Comparison of ENCODE assay signal across 8 cellular contexts in the genomic region with DNA sequence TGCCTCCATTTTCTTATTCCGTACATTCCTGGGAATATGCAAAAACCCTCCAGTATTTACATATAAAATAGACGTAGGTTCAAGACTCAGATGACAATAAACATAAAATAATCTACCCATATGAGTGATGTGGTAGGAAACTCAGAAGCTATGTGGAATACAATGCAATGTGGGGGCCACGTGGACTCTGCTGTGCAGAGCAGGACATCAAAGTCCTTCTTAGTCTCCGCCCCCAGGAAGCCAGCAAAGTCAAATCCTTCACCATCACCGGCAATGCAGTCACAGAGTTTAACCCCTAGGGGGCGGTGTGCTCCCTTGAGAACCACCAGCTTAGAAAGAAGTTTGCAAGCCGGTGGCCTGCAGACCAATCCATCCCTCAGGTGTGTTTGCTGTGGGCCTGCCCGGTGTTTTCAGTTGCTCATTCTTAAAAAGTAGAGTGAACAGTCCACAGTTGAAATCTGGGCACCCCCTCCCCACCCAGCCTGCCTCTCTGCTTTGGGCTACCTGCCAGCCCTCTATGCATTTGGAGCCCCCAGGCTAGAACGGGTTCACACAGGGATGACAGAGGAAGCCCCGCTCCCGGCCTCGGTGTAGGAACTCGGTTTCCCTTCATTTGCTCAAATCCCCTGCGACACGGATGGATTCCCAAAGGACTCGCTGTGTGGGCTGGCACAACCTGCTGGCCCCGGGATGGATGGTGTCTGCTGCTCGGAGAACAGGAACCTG. TPM values are rescaled to one million over a fixed set of nuclear protein-coding genes. Genes with fewer than 3 reads are reported as not detected.
DNase-seq lines count a peak whose midpoint lies in the region; ATAC-seq and TF ChIP-seq lines count a peak whose summit lies in the region.

No MANE protein-coding gene starts in this region.

- no peak overlapping the region for H3K4me3 ChIP-seq in BLaER1

- DNase-seq in H9, result peak; percentile 86
- peak; percentile 84 for DNase-seq in NCI-H345 treated with DMSO at 0.1 percent for 48 hours (lab: John Stamatoyannopoulos, UW; ENCODE audit: unreplicated experiment)
- DNase-seq in activated CD4-positive, alpha-beta T cell treated with anti-CD3 and anti-CD28 coated beads for 24 hours (ENCODE audit: low read depth in 2 of 2), result peak; percentile 63 to 66
- DNase-seq in chondrocyte (ENCODE audit: low spot score), result no peak
- peak; percentile 97 for DNase-seq in left kidney (ENCODE audit: low read depth, low spot score)
- peak; percentile 71 to 73 for DNase-seq in stimulated activated CD4-positive, alpha-beta T cell treated with anti-CD3 and anti-CD28 coated beads, Interleukin-4, amount 100 ng/mL, for 48 hours (ENCODE audit: low read depth in 2 of 2)

- H3K23ac ChIP-seq in H9 (ENCODE audit: insufficient read length, low read depth, low read length), result no peak overlapping the region

- H2BK5ac ChIP-seq in H9 (ENCODE audit: insufficient read length, low read length), result no peak overlapping the region

- H3K4me1 ChIP-seq in BLaER1, result peaks cover 56% of the 10 kb centered on the region
- H3K4me1 ChIP-seq in H9 (ENCODE audit: insufficient read depth, low read length), result no peaks in the 10 kb centered on the region; the same call in 1 of the 2 replicates

- H3K4me1 Mint-ChIP-seq in H9 (peaks cover 18 to 20% of the 10 kb centered on the region in 2 experiments), chondrocyte (ENCODE audit: low read depth) (peaks cover 25% of the 10 kb centered on the region)

- no peak overlapping the region for H2BK12ac ChIP-seq in H9 (ENCODE audit: insufficient read length, low read depth, low read length)

- no peak overlapping the region for H3K18ac ChIP-seq in H9 (ENCODE audit: insufficient read length, low read depth, low read length)

- H3K9me3 Mint-ChIP-seq in H9 (peaks cover 6 to 8% of the 10 kb centered on the region in 2 experiments), chondrocyte (ENCODE audit: low read depth) (no peaks in the 10 kb centered on the region)

- H3K4me3 Mint-ChIP-seq in H9, result no peak overlapping the region
- no peak overlapping the region for H3K4me3 Mint-ChIP-seq in chondrocyte (ENCODE audit: unreplicated experiment)

- no peak overlapping the region for H2BK15ac ChIP-seq in H9 (ENCODE audit: low read depth, low read length)

- no peaks in the 10 kb centered on the region for H3K9me3 ChIP-seq in BLaER1
- no peaks in the 10 kb centered on the region for H3K9me3 ChIP-seq in H9 (ENCODE audit: control insufficient read depth, low read depth, low read length)

- no peak overlapping the region for H4K91ac ChIP-seq in H9 (ENCODE audit: insufficient read length, low read depth, low read length)

- H2AK5ac ChIP-seq in H9 (ENCODE audit: insufficient read length, low read length), result no peak overlapping the region

- no peak overlapping the region for H3K14ac ChIP-seq in H9 (ENCODE audit: insufficient read depth, low read length)

- no peak overlapping the region for H4K5ac ChIP-seq in H9 (ENCODE audit: insufficient read length, low read depth, low read length)

- no peaks in the 10 kb centered on the region for H3K79me2 ChIP-seq in H9 (ENCODE audit: insufficient read depth, low read length)

- H3K9ac ChIP-seq in BLaER1 (no peak overlapping the region), H9 (ENCODE audit: extremely low read depth, insufficient read length, low read length) (no peak overlapping the region)

- no peak overlapping the region for H2AFZ ChIP-seq in H9 (ENCODE audit: low read length)

- H3K27ac ChIP-seq in BLaER1 (no peak overlapping the region), H9 (ENCODE audit: insufficient read length, low read depth, low read length) (no peak overlapping the region)

- H3K36me3 ChIP-seq in BLaER1, result no peaks in the 10 kb centered on the region

- ATAC-seq in HG03571 (IDR thresholded peaks at IDR 0.05; ENCODE audit: unreplicated experiment), result no peak

- H3T11ph ChIP-seq in H9 (ENCODE audit: low read length), result no peak overlapping the region

- peaks cover 4 to 10% (median 8%) of the 10 kb centered on the region in 3 experiments; a peak in 6 of 7 replicates for H3K36me3 Mint-ChIP-seq in H9 (ENCODE audit: insufficient read depth in 1 of 3, low read depth in 3 of 3)
- H3K36me3 Mint-ChIP-seq in chondrocyte (ENCODE audit: low read depth), result peaks cover 6% of the 10 kb centered on the region

- no peak overlapping the region for H4K8ac ChIP-seq in H9 (replicated peaks; ENCODE audit: insufficient read length, low read depth, low read length)

- no peaks in the 10 kb centered on the region for H3K23me2 ChIP-seq in H9 (ENCODE audit: insufficient read length, low read depth, low read length, poor library complexity, severe bottlenecking)

- H3K27me3 Mint-ChIP-seq in H9 (ENCODE audit: low read depth) (no peaks in the 10 kb centered on the region; the same call in 1 of the 2 replicates), chondrocyte (ENCODE audit: low read depth) (peaks cover 7% of the 10 kb centered on the region)

- TF ChIP-seq CTCF in H9 (conservative IDR thresholded peaks at IDR 0.05), result peak; percentile 98
- TF ChIP-seq CTCF in chondrocyte (IDR thresholded peaks at IDR 0.05), result peak; percentile 95

- WGBS in H9 (ENCODE audit: extremely low coverage, insufficient read length, low lambda C conversion rate), result no CpG with 5 or more reads among the region's 18 CpGs

- H3K4ac ChIP-seq in H9 (ENCODE audit: low read depth, low read length), result no peak overlapping the region

- no peaks in the 10 kb centered on the region for H3K79me1 ChIP-seq in H9 (ENCODE audit: insufficient read depth, low read depth, low read length, poor library complexity, severe bottlenecking)

- H4K20me1 ChIP-seq in BLaER1 (no peaks in the 10 kb centered on the region), H9 (ENCODE audit: control insufficient read depth, insufficient read depth, insufficient read length) (no peaks in the 10 kb centered on the region)

- no peak overlapping the region for H2BK120ac ChIP-seq in H9 (ENCODE audit: low read depth, low read length, poor library complexity, severe bottlenecking)

- H2BK20ac ChIP-seq in H9 (ENCODE audit: low read depth, low read length, poor library complexity, severe bottlenecking), result no peak overlapping the region

- no peak overlapping the region for H3K56ac ChIP-seq in H9 (ENCODE audit: insufficient read length, low read depth, low read length)

- peak overlapping the region; percentile 56 for H3K4me2 ChIP-seq in BLaER1
- H3K4me2 ChIP-seq in H9 (ENCODE audit: insufficient read depth, insufficient read length, low read length), result no peak overlapping the region

- H3K27ac Mint-ChIP-seq in H9 (no peak overlapping the region), chondrocyte (ENCODE audit: unreplicated experiment) (no peak overlapping the region)

- H3K27me3 ChIP-seq in BLaER1 (no peaks in the 10 kb centered on the region), H9 (ENCODE audit: insufficient read depth, low read length) (no peaks in the 10 kb centered on the region)

RNA-seq across cellular contexts. Expression of a gene that starts 59.9 kb away (rescaled TPM):
- total RNA-seq in H9 (2021), result 30.9 and 31.2 TPM in 2 replicates
- total RNA-seq in chondrocyte, result 82.4 to 120 TPM (median 85.7 TPM) in 3 replicates
